27 cellular contexts compared by ENCODE assay signal in the genomic region with DNA sequence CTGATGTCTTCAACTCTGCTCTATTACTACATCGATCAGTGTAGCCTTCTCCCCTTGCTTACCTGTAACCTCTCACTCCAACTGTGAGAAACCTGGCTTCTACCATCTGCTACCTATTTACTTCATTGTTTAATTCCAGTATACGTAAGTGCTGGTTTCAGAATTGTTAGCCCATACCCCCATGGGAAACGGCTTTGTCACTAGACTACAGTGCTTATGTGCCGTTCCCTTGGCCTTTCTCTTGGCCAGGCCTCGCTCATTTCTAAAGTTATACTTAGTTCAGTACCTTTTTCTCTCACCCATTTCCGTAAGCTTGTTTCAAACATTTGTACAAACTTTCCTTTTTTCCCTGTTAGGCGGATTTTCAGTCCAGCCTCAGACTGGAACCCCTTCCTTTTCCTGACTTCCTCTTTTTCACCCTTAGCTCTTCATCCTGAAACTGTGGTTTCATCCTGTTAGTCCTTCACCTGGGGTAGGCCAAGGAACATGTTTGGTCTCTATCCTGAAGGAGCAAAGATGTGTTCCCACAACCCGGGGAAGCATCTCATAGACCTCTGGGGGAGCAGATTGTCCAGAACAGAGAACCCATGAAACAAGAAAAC.
A peak's percentile ranks its signal among the peaks of the same experiment; 100 is the strongest.
DNase-seq lines count a peak whose midpoint lies in the region; ATAC-seq lines count a peak whose summit lies in the region.
"Had no signal": no experiment of that assay in that cellular context is flagged by ENCODE, and none has a peak within 500 bp of the region (broad histone marks: within the 10 kb centered on the region; RNA-seq: fewer than 3 reads in every experiment).

No MANE protein-coding gene starts in this region.

- peak overlapping the region; percentile 42 for H3K27ac Mint-ChIP-seq in stimulated activated naive B cell treated with anti-CD40 and anti-IgM and Interleukin-4, amounts not matched to agents 10 μg/mL and 1 μg/mL and 100 μg/mL, for 72 hours
- H3K27ac Mint-ChIP-seq: activated CD8-positive, alpha-beta T cell treated with anti-CD3 and anti-CD28 coated beads for 36 hours had no signal

- no peaks in the 10 kb centered on the region for H3K27me3 Mint-ChIP-seq in stimulated activated naive B cell treated with anti-CD40 and anti-IgM and Interleukin-4, amounts not matched to agents 10 μg/mL and 1 μg/mL and 100 μg/mL, for 72 hours

- H3K4me1 Mint-ChIP-seq in stimulated activated naive B cell treated with anti-CD40 and anti-IgM and Interleukin-4, amounts not matched to agents 10 μg/mL and 1 μg/mL and 100 μg/mL, for 72 hours = peaks cover 8 to 12% of the 10 kb centered on the region in 2 donors

- ATAC-seq in HG02798 (IDR thresholded peaks at IDR 0.05; ENCODE audit: poor library complexity, unreplicated experiment) (peak; percentile 64), HG02884 (IDR thresholded peaks at IDR 0.05; ENCODE audit: unreplicated experiment) (no peak), HG03565 (IDR thresholded peaks at IDR 0.05; ENCODE audit: unreplicated experiment) (no peak)
- ATAC-seq in stimulated activated naive B cell treated with anti-CD40 and anti-IgM and Interleukin-4, amounts not matched to agents 10 μg/mL and 1 μg/mL and 100 μg/mL, for 72 hours (replicated peaks) = peak; percentile 50 to 74
- ATAC-seq: A549; activated CD8-positive, alpha-beta T cell treated with anti-CD3 and anti-CD28 coated beads for 36 hours; gastroesophageal sphincter; HCT116; HepG2; mucosa of descending colon; right lobe of liver had no signal

- H3K36me3 Mint-ChIP-seq in stimulated activated naive B cell treated with anti-CD40 and anti-IgM and Interleukin-4, amounts not matched to agents 10 μg/mL and 1 μg/mL and 100 μg/mL, for 72 hours = peaks cover 3 to 8% of the 10 kb centered on the region in 2 donors

- no peak overlapping the region for H3K4me3 Mint-ChIP-seq in stimulated activated naive B cell treated with anti-CD40 and anti-IgM and Interleukin-4, amounts not matched to agents 10 μg/mL and 1 μg/mL and 100 μg/mL, for 72 hours
- H3K4me3 Mint-ChIP-seq: activated CD8-positive, alpha-beta T cell treated with anti-CD3 and anti-CD28 coated beads for 36 hours had no signal

- DNase-seq in NCI-H1694 (lab: John Stamatoyannopoulos, UW) (peak; percentile 7), NCI-H1694 treated with DMSO at 0.1 percent for 48 hours (lab: John Stamatoyannopoulos, UW) (no peak), NCI-H524 (lab: John Stamatoyannopoulos, UW) (peak; percentile 82 to 98), cortex of kidney (lab: John Stamatoyannopoulos, UW) (no peak)
- no peak for DNase-seq in stimulated activated naive B cell treated with anti-CD40 and anti-IgM and Interleukin-4, amounts not matched to agents 10 μg/mL and 1 μg/mL and 100 μg/mL, for 72 hours
- DNase-seq: activated CD8-positive, alpha-beta T cell treated with anti-CD3 and anti-CD28 coated beads for 36 hours; activated gamma-delta T cell; activated T-cell treated with anti-CD3 and anti-CD28 coated beads for 4 hours; BE2C; brain microvascular endothelial cell; COR-L47; esophagus squamous epithelium; mucosa of descending colon; NCI-H1417 treated with DMSO at 0.1 percent for 48 hours; NCI-H226; posterior cingulate gyrus; right lobe of liver; SK-N-SH; T-helper 2 cell; upper lobe of left lung had no signal

- H3K9me3 Mint-ChIP-seq in stimulated activated naive B cell treated with anti-CD40 and anti-IgM and Interleukin-4, amounts not matched to agents 10 μg/mL and 1 μg/mL and 100 μg/mL, for 72 hours = no peaks in the 10 kb centered on the region

Comparison
In these comparisons a context has a peak if more than half of its experiments do, and no peak if none do; other contexts are left out.
1. DNase-seq: peak in NCI-H1694 (single experiment) and NCI-H524 (2 of 2); none in NCI-H1694 treated with DMSO at 0.1 percent for 48 hours (single experiment), stimulated activated naive B cell treated with anti-CD40 and anti-IgM and Interleukin-4, amounts not matched to agents 10 μg/mL and 1 μg/mL and 100 μg/mL, for 72 hours (single experiment) and cortex of kidney (single experiment).
2. ATAC-seq: peak in HG02798 (single experiment) and stimulated activated naive B cell treated with anti-CD40 and anti-IgM and Interleukin-4, amounts not matched to agents 10 μg/mL and 1 μg/mL and 100 μg/mL, for 72 hours (2 of 2); none in HG02884 (single experiment) and HG03565 (single experiment).